ENCODE assay signal across 12 cellular contexts in genomic region chr17:3385869-3386816, GRCh38. TPM values are rescaled to one million over a fixed set of nuclear protein-coding genes. Genes with fewer than 3 reads are reported as not detected.
DNase-seq lines count a peak whose midpoint lies in the region; ATAC-seq, FAIRE-seq and TF ChIP-seq lines count a peak whose summit lies in the region.
"Had no signal": no experiment of that assay in that cellular context is flagged by ENCODE, and none has a peak within 500 bp of the region (broad histone marks: within the 10 kb centered on the region; RNA-seq: fewer than 3 reads in every experiment).

OR3A2 (minus strand) TSS chr17:3386308.

- in situ Hi-C loops in ACHN (cut with HindIII; ENCODE audit: low pct_ligation_motif_present, low pct_unique_long_range_greater_than_20kb, low sequenced_read_pairs) = no loop called here

- H3K9me2 ChIP-seq in Karpas-422 (replicated peaks; ENCODE audit: insufficient read depth, low read length) = no peaks in the 10 kb centered on the region

- no peaks in the 10 kb centered on the region for H3K79me2 ChIP-seq in H1 (ENCODE audit: control insufficient read depth in 1 of 2, insufficient read depth in 2 of 2, low read length in 2 of 2)
- no peaks in the 10 kb centered on the region for H3K79me2 ChIP-seq in Karpas-422 (ENCODE audit: low read length)

- H4K5ac ChIP-seq in H1 (ENCODE audit: insufficient read length, low read depth, low read length) = no peak within 1 kb of the TSS

- peak; percentile 24 for TF ChIP-seq CTCF in GM12865 (IDR thresholded peaks at IDR 0.05; ENCODE audit: insufficient read depth, low read depth, low read length, missing control alignments)
- no peak for TF ChIP-seq CTCF in H1 (IDR thresholded peaks at IDR 0.05; ENCODE audit: control extremely low read depth in 1 of 3, insufficient read depth in 1 of 3, low read depth in 1 of 3, low read length in 3 of 3)

- H3K14ac ChIP-seq in H1 (ENCODE audit: insufficient read length) = no peak within 1 kb of the TSS

- peaks cover 21 to 41% of the 10 kb centered on the region in 2 experiments; a peak in 3 of 4 replicates for H3K9me3 ChIP-seq in H1 (ENCODE audit: insufficient read depth in 2 of 2, low read depth in 1 of 2, low read length in 1 of 2)
- no peaks in the 10 kb centered on the region for H3K9me3 ChIP-seq in Karpas-422 (ENCODE audit: low read length)

- POLR2A ChIA-PET in H1 (lab: Charles Lee; ENCODE audit: partially characterized antibody) = no interaction called here

- no peak within 1 kb of the TSS for H3K4ac ChIP-seq in H1 (replicated peaks; ENCODE audit: insufficient read length, low read depth, low read length)

- TF ChIP-seq EP300 in H1 (IDR thresholded peaks at IDR 0.05; ENCODE audit: borderline replicate concordance in 1 of 2, low read depth in 2 of 2, low read length in 2 of 2) = no peak

- no peak within 1 kb of the TSS for H2BK5ac ChIP-seq in H1 (ENCODE audit: low read depth, low read length)

- H2BK15ac ChIP-seq in H1 (ENCODE audit: low read length) = no peak within 1 kb of the TSS

- H3K23me2 ChIP-seq in H1 (ENCODE audit: low read depth, low read length) = no peaks in the 10 kb centered on the region

- DNase-seq in GM12865 (ENCODE audit: low read depth) (peak; percentile 90), H1 (ENCODE audit: low read depth in 1 of 2, low spot score in 2 of 2) (no peak), Karpas-422 (no peak), ACHN (no peak), kidney glomerular epithelial cell (lab: John Stamatoyannopoulos, UW) (no peak)
- peak; percentile 41 to 48 for DNase-seq in activated CD4-positive, alpha-beta T cell treated with anti-CD3 and anti-CD28 coated beads, Interleukin-2, amount 50 U/mL, for 48 hours
- DNase-seq in stimulated activated CD4-positive, alpha-beta T cell treated with anti-CD3 and anti-CD28 coated beads, Interleukin-4, amount 100 ng/mL, for 1 hour = peak; percentile 30
- DNase-seq: KG1, small intestine had no signal

- no peak within 1 kb of the TSS for H2BK120ac ChIP-seq in H1 (replicated peaks; ENCODE audit: low read depth, low read length)

- TF ChIP-seq RAD21 in H1 (IDR thresholded peaks at IDR 0.05 in 1 of 2, conservative IDR thresholded peaks at IDR 0.05 in 1 of 2; ENCODE audit: low read depth in 2 of 2, low read length in 2 of 2) = no peak

- H4K20me1 ChIP-seq in H1 (replicated peaks in 1 of 2; ENCODE audit: control insufficient read depth in 1 of 2, insufficient read depth in 2 of 2, low read length in 2 of 2) (no peaks in the 10 kb centered on the region), Karpas-422 (ENCODE audit: insufficient read depth, low read depth, low read length) (no peaks in the 10 kb centered on the region)

- no peak for TF ChIP-seq POLR2A in H1 (IDR thresholded peaks at IDR 0.05; ENCODE audit: control extremely low read depth in 1 of 2, low read depth in 2 of 2, low read length in 2 of 2)

- no peak for FAIRE-seq in H1 (lab: Jason Lieb, UNC)
- FAIRE-seq: small intestine had no signal

- H2BK12ac ChIP-seq in H1 (ENCODE audit: low read depth, low read length) = no peak within 1 kb of the TSS

- H3K27ac ChIP-seq in H1 (ENCODE audit: low read depth, low read length) (no peak within 1 kb of the TSS), Karpas-422 (ENCODE audit: low read length) (no peak within 1 kb of the TSS)
- H3K27ac ChIP-seq: C4-2B had no signal

- H3K4me2 ChIP-seq in H1 (ENCODE audit: insufficient read depth in 1 of 2, low read depth in 2 of 2, low read length in 2 of 2) (peak within 1 kb of the TSS in 1 of 2 experiments; percentile 49; a peak in 1 of 4 replicates), Karpas-422 (ENCODE audit: low read depth, low read length, poor library complexity, severe bottlenecking) (no peak within 1 kb of the TSS)

- H3K27me3 ChIP-seq in H1 (replicated peaks in 1 of 4; ENCODE audit: control insufficient read depth in 3 of 4, extremely low read depth in 1 of 4, insufficient read depth in 3 of 4, low read length in 3 of 4) (no peaks in the 10 kb centered on the region; a peak in 1 of 7 replicates), Karpas-422 (ENCODE audit: low read length) (no peaks in the 10 kb centered on the region)

- ATAC-seq in GM19455 (IDR thresholded peaks at IDR 0.05; ENCODE audit: unreplicated experiment) = no peak

- no peaks in the 10 kb centered on the region for H3K79me1 ChIP-seq in H1 (ENCODE audit: low read depth, low read length)

- no peak within 1 kb of the TSS for H3K23ac ChIP-seq in H1 (ENCODE audit: insufficient read length)

- no peak within 1 kb of the TSS for H4K91ac ChIP-seq in H1 (replicated peaks; ENCODE audit: insufficient read length, low read length)

- H3K9ac ChIP-seq in H1 (replicated peaks in 1 of 4; ENCODE audit: extremely low read depth in 1 of 4, low read depth in 3 of 4, low read length in 3 of 4) (no peak within 1 kb of the TSS), Karpas-422 (ENCODE audit: low read length) (no peak within 1 kb of the TSS)

- peak within 1 kb of the TSS; percentile 74 for H3K4me3 ChIP-seq in GM12865 (ENCODE audit: low read depth, low read length)
- peak within 1 kb of the TSS in 1 of 4 experiments; percentile 12; a peak in 1 of 8 replicates for H3K4me3 ChIP-seq in H1 (ENCODE audit: extremely low read depth in 1 of 4, insufficient read depth in 2 of 4, low read depth in 3 of 4, low read length in 4 of 4)
- H3K4me3 ChIP-seq in Karpas-422 (ENCODE audit: low read length) = no peak within 1 kb of the TSS

- no peak within 1 kb of the TSS for H3K56ac ChIP-seq in H1 (replicated peaks; ENCODE audit: insufficient read length, low read depth, low read length)

- H2AFZ ChIP-seq in H1 (ENCODE audit: low read length) (no peak within 1 kb of the TSS), Karpas-422 (ENCODE audit: low read length) (no peak within 1 kb of the TSS)

- CTCF ChIA-PET in H1 (lab: Charles Lee; ENCODE audit: partially characterized antibody) = no interaction called here

- no peak within 1 kb of the TSS for H2BK20ac ChIP-seq in H1 (ENCODE audit: low read length)

- WGBS in H1 (ENCODE audit: extremely low coverage in 1 of 2, insufficient coverage in 1 of 2, insufficient read length in 1 of 2, insufficient replicate concordance in 2 of 2, low coverage in 1 of 2, low lambda C conversion rate in 2 of 2, missing lambda C conversion rate in 1 of 2), 2 experiments = 89% methylated on average over 71 of the region's 92 CpGs; no CpG with 5 or more reads in 1 of the 2 experiments

- H2AK5ac ChIP-seq in H1 (ENCODE audit: low read depth, low read length) = no peak within 1 kb of the TSS

- no peaks in the 10 kb centered on the region for H3K36me3 ChIP-seq in H1 (ENCODE audit: control insufficient read depth in 2 of 4, insufficient read depth in 4 of 4, low read length in 3 of 4)
- no peaks in the 10 kb centered on the region for H3K36me3 ChIP-seq in Karpas-422 (ENCODE audit: insufficient read depth, low read length)

- H3K4me1 ChIP-seq in H1 (replicated peaks in 1 of 4; ENCODE audit: control insufficient read depth in 3 of 4, insufficient read depth in 4 of 4, low read length in 3 of 4) (no peaks in the 10 kb centered on the region; a peak in 1 of 7 replicates), Karpas-422 (ENCODE audit: low read length) (no peaks in the 10 kb centered on the region)

- H3K18ac ChIP-seq in H1 (ENCODE audit: extremely low read depth, low read length) = no peak within 1 kb of the TSS

- peak within 1 kb of the TSS; percentile 89; the same call in 1 of the 2 replicates for H4K8ac ChIP-seq in H1 (ENCODE audit: extremely low read depth, insufficient read depth, low read length)

TF ChIP-seq in H1, 55 proteins besides CTCF, POLR2A, EP300 and RAD21:
- TF ChIP-seq, protein P1, sequence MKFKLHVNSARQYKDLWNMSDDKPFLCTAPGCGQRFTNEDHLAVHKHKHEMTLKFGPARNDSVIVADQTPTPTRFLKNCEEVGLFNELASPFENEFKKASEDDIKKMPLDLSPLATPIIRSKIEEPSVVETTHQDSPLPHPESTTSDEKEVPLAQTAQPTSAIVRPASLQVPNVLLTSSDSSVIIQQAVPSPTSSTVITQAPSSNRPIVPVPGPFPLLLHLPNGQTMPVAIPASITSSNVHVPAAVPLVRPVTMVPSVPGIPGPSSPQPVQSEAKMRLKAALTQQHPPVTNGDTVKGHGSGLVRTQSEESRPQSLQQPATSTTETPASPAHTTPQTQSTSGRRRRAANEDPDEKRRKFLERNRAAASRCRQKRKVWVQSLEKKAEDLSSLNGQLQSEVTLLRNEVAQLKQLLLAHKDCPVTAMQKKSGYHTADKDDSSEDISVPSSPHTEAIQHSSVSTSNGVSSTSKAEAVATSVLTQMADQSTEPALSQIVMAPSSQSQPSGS (IDR thresholded peaks at IDR 0.05; ENCODE audit: low read length) = no peak
- no peak for TF ChIP-seq BCL11A (IDR thresholded peaks at IDR 0.05; ENCODE audit: low read depth in 2 of 2, low read length in 2 of 2)
- TF ChIP-seq HDAC2 (IDR thresholded peaks at IDR 0.05; ENCODE audit: borderline replicate concordance in 1 of 2, low read depth in 2 of 2, low read length in 2 of 2) = no peak
- no peak for TF ChIP-seq TEAD4 (IDR thresholded peaks at IDR 0.05; ENCODE audit: low read depth, low read length)

RNA-seq across cellular contexts. Expression of gene OR3A2, which starts in this region (rescaled TPM):
- not detected in 2 replicates for total RNA-seq in H1 (2021; fragmentation: NEBNext Ultra II Directional; extraction: Animal tissue kit (Norgen Biotek cat#: 25700))
- polyA plus RNA-seq in H1 (2011; rRNA removed) = not detected in 2 replicates
- polyA plus RNA-seq in H1 (2011; cell fraction: cytosol; rRNA removed) = not detected
- polyA plus RNA-seq in H1 (2011; cell fraction: nucleus; rRNA removed) = not detected
- not detected in 4 replicates for polyA plus RNA-seq in H1 (2012, experiment 1 of 2)
- not detected for polyA plus RNA-seq in H1 (2012, experiment 2 of 2)
- polyA plus RNA-seq in H1 (2013, experiment 1 of 2) = 0.04 TPM
- not detected for polyA plus RNA-seq in H1 (2013, experiment 2 of 2)
- not detected in 2 replicates for polyA minus RNA-seq in H1 (2011; rRNA and poly(A)+ RNA removed)
- polyA minus RNA-seq in H1 (2011; cell fraction: cytosol; rRNA and poly(A)+ RNA removed) = not detected
- not detected for polyA minus RNA-seq in H1 (2011; cell fraction: nucleus; rRNA and poly(A)+ RNA removed)
- total RNA-seq in Karpas-422 (2014; rRNA removed; shearing (Covaris generic); ENCODE audit: low replicate concordance) = not detected in 2 replicates
- total RNA-seq: cardiac septum had no signal

Comparison
In these comparisons a context has a peak if more than half of its experiments do, and no peak if none do; other contexts are left out.
1. DNase-seq: peak in GM12865 (single experiment), activated CD4-positive, alpha-beta T cell treated with anti-CD3 and anti-CD28 coated beads, Interleukin-2, amount 50 U/mL, for 48 hours (2 of 2) and stimulated activated CD4-positive, alpha-beta T cell treated with anti-CD3 and anti-CD28 coated beads, Interleukin-4, amount 100 ng/mL, for 1 hour (single experiment); none in H1 (0 of 2), Karpas-422 (single experiment), ACHN (single experiment) and kidney glomerular epithelial cell (single experiment).